ENCODE assay signal across 9 cellular contexts in the genomic region with DNA sequence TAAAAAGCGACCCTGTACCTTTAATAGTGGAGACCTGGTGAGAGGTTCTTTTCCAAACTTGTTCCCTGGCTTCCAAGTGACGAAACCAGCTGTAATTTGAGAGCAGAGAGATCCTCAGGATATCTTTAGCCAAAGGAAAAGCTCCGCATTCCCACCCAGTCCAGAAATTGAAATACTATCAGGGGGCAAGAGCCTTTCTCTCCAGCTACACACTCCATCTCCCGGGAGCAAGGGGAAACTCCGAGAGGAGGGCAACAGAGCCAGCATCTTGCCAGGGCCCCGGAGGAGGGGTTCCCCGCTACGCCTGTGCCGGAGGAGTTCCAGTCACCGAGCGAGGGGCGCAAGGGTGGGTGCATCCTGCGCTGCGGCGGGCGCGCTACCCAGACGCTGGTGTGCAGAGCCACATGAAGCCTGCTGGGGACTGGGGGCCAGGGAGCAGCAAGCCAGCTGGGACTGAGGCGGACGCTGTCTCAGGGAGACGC. TPM values are rescaled to one million over a fixed set of nuclear protein-coding genes. Genes with fewer than 3 reads are reported as not detected.
DNase-seq lines count a peak whose midpoint lies in the region; ATAC-seq lines count a peak whose summit lies in the region.
"Had no signal": no experiment of that assay in that cellular context is flagged by ENCODE, and none has a peak within 500 bp of the region (broad histone marks: within the 10 kb centered on the region; RNA-seq: fewer than 3 reads in every experiment).

Gene FIBIN (plus strand): TSS at position 148 of the 482 bp plus-strand sequence. CDS start 415 bp downstream, outside the sequence.

- H3K9me3 Mint-ChIP-seq in T-helper 2 cell treated with Interferon-gamma antibody and Interleukin-4, amounts not matched to agents 5 μg/mL and 100 μg/mL, for 36 hours, result peaks cover 3% of the 10 kb centered on the region

- no peaks in the 10 kb centered on the region for H3K27me3 Mint-ChIP-seq in T-helper 2 cell treated with Interferon-gamma antibody and Interleukin-4, amounts not matched to agents 5 μg/mL and 100 μg/mL, for 36 hours (ENCODE audit: low read depth)

- no peaks in the 10 kb centered on the region for H3K4me1 Mint-ChIP-seq in T-helper 2 cell treated with Interferon-gamma antibody and Interleukin-4, amounts not matched to agents 5 μg/mL and 100 μg/mL, for 36 hours (ENCODE audit: low read depth)

- ATAC-seq in sciatic nerve (peak; percentile 71), GM19463 (IDR thresholded peaks at IDR 0.05; ENCODE audit: unreplicated experiment) (no peak), HG02588 (IDR thresholded peaks at IDR 0.05; ENCODE audit: unreplicated experiment) (no peak)

- no peaks in the 10 kb centered on the region for H3K9me3 ChIP-seq in iPS-15b (ENCODE audit: control insufficient read depth, insufficient read depth, low read length)

- H3K27me3 ChIP-seq in iPS-15b (ENCODE audit: control insufficient read depth, insufficient read depth, low read length), result peaks cover 22% of the 10 kb centered on the region

- no peaks in the 10 kb centered on the region for H3K36me3 ChIP-seq in iPS-15b (ENCODE audit: control insufficient read depth, insufficient read depth, low read length)

- H3K4me1 ChIP-seq in iPS-15b (ENCODE audit: control insufficient read depth, insufficient read depth, low read length), result no peaks in the 10 kb centered on the region

- H3K36me3 Mint-ChIP-seq in T-helper 2 cell treated with Interferon-gamma antibody and Interleukin-4, amounts not matched to agents 5 μg/mL and 100 μg/mL, for 36 hours (ENCODE audit: low read depth), result no peaks in the 10 kb centered on the region

- DNase-seq in GM03348 (ENCODE audit: low spot score) (peak; percentile 78), T47D (ENCODE audit: low read depth in 1 of 2, low spot score in 1 of 2) (peak; percentile 21 to 52), sciatic nerve (ENCODE audit: low spot score) (peak; percentile 70), NAMALWA (ENCODE audit: low spot score) (no peak)
- no peak for DNase-seq in T-helper 2 cell treated with Interferon-gamma antibody and Interleukin-4, amounts not matched to agents 5 μg/mL and 100 μg/mL, for 36 hours (ENCODE audit: low spot score)
- DNase-seq: Karpas-422 had no signal

- H3K9ac ChIP-seq in iPS-15b (ENCODE audit: low read depth, low read length), result peak within 1 kb of the TSS; percentile 57

- peak within 1 kb of the TSS; percentile 58 for H3K4me3 ChIP-seq in iPS-15b (ENCODE audit: low read depth, low read length)

- intact Hi-C loops in sciatic nerve (cut with DNase I), result no loop called here

- in situ Hi-C loops in T47D (cut with HindIII; ENCODE audit: low pct_unique_long_range_greater_than_20kb, low sequenced_read_pairs), result no loop called here

- H3K4me3 Mint-ChIP-seq in T-helper 2 cell treated with Interferon-gamma antibody and Interleukin-4, amounts not matched to agents 5 μg/mL and 100 μg/mL, for 36 hours, result no peak within 1 kb of the TSS

- H3K27ac Mint-ChIP-seq in T-helper 2 cell treated with Interferon-gamma antibody and Interleukin-4, amounts not matched to agents 5 μg/mL and 100 μg/mL, for 36 hours, result no peak within 1 kb of the TSS

RNA-seq across cellular contexts. Expression of gene FIBIN, which starts in this region (rescaled TPM):
- 54.1 TPM for total RNA-seq in sciatic nerve

Comparison
In these comparisons a context has a peak if more than half of its experiments do, and no peak if none do; other contexts are left out.
1. DNase-seq: peak in GM03348 (single experiment), T47D (2 of 2) and sciatic nerve (single experiment); none in NAMALWA (single experiment) and T-helper 2 cell treated with Interferon-gamma antibody and Interleukin-4, amounts not matched to agents 5 μg/mL and 100 μg/mL, for 36 hours (single experiment).